ENCODE assay signal across 9 cellular contexts in the genomic region with DNA sequence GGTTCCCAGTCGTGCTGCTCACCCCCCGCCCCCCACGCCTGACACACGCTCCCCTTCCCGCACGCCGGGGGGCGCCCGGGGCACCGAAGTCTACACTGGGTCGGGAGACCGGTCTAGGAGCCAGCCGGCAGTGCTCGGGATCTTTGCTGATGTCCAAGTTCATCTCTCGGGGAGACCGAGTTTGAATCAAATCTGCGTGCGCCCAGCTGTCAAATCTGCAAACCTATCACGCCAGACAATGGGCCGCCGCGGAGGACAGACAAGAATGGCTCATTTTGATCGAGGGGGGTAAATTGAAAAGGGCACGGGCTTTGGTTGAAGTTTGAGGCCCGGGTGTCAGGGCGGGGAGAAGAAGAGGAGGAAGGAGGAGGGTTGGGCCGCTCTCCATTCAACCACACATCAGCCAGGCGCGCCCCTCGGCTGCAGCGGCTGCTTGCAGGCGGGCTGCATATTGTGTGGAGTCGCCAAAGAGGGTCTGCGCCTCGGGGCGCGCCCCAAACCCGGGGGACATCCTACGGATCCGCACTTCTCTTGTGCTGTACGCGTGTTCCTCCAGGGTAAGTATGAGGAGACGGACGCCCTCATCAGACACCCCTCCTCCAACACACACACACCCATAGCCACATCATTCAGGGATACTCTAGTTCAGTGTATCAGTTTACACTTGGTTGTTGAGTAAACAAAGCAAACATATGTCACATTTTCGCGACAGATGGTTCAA. TPM values are rescaled to one million over a fixed set of nuclear protein-coding genes. Genes with fewer than 3 reads are reported as not detected.
DNase-seq lines count a peak whose midpoint lies in the region; ATAC-seq and TF ChIP-seq lines count a peak whose summit lies in the region.
"Had no signal": no experiment of that assay in that cellular context is flagged by ENCODE, and none has a peak within 500 bp of the region (broad histone marks: within the 10 kb centered on the region; RNA-seq: fewer than 3 reads in every experiment).

No MANE protein-coding gene starts in this region.

- TF ChIP-seq EP300 in sigmoid colon (IDR thresholded peaks at IDR 0.05), result no peak

- TF ChIP-seq CTCF in heart right ventricle (IDR thresholded peaks at IDR 0.05) (no peak), sigmoid colon (IDR thresholded peaks at IDR 0.05) (no peak)

- H3K4me3 ChIP-seq in heart right ventricle (peak overlapping the region; percentile 14 to 60 (median 50)), sigmoid colon (peak overlapping the region; percentile 53 to 66 (median 57))

- H3K36me3 ChIP-seq in heart right ventricle, result no peaks in the 10 kb centered on the region
- H3K36me3 ChIP-seq in sigmoid colon, result no peaks in the 10 kb centered on the region

- H3K27ac ChIP-seq in heart right ventricle, result peak overlapping the region in 1 of 10 donors; percentile 7
- H3K27ac ChIP-seq in sigmoid colon, result peak overlapping the region; percentile 75 to 80 (median 76)
- H3K27ac ChIP-seq: VCaP had no signal

- intact Hi-C loops in heart right ventricle (cut with DNase I) (loop anchor here in 3 of 10 donors (5.0 to 10.0 kb wide), 2 partner anchors 330 to 442 kb away; no protein-coding TSS in a partner anchor), sigmoid colon (cut with DNase I) (loop anchor here (5.0 kb wide), 2 partner anchors 202 to 327 kb away; no protein-coding TSS in a partner anchor)

- H3K27me3 ChIP-seq in heart right ventricle (peaks cover 0 to 84% (median 75%) of the 10 kb centered on the region in 7 donors), sigmoid colon (peaks cover 19 to 69% (median 36%) of the 10 kb centered on the region in 3 donors)

- H3K4me1 ChIP-seq in heart right ventricle (peaks cover 0 to 41% (median 18%) of the 10 kb centered on the region in 9 donors), sigmoid colon (peaks cover 0 to 48% (median 38%) of the 10 kb centered on the region in 4 donors)

- DNase-seq in ELR (ENCODE audit: low read depth) (peak; percentile 50), NCI-H524 treated with DMSO at 0.1 percent for 48 hours (lab: John Stamatoyannopoulos, UW) (peak; percentile 50), heart right ventricle (peak in 1 of 2 donors; percentile 15), sigmoid colon (no peak), activated gamma-delta T cell (lab: John Stamatoyannopoulos, UW) (no peak), H4 (ENCODE audit: low spot score) (no peak), HUDEP-2 (lab: John Stamatoyannopoulos, UW; ENCODE audit: unreplicated experiment in 76 of 76) (no peak)

- TF ChIP-seq POLR2A in sigmoid colon (IDR thresholded peaks at IDR 0.05), result no peak

- H3K9me3 ChIP-seq in heart right ventricle, result no peaks in the 10 kb centered on the region
- no peaks in the 10 kb centered on the region for H3K9me3 ChIP-seq in sigmoid colon

- 1% methylated on average over 46 of the region's 46 CpGs for WGBS in heart right ventricle, 2 donors
- 2 to 7% methylated on average over 46 of the region's 46 CpGs for WGBS in sigmoid colon, 2 donors

- peak in 3 of 8 donors; percentile 30 to 49 (median 41) for ATAC-seq in heart right ventricle
- no peak for ATAC-seq in GM19035 (IDR thresholded peaks at IDR 0.05; ENCODE audit: unreplicated experiment)

RNA-seq across cellular contexts. Expression of gene GFRA1, which starts 1.3 kb away (rescaled TPM):
- total RNA-seq in heart right ventricle (1 to 10 TPM in 6 of 10 donors, under 1 TPM in 4; 0.38 to 9.3 (median 2.1) TPM), sigmoid colon (100 to 1,000 TPM in 1 of 4 donors, 10 to 100 TPM in 3; 38.9 to 115 (median 69.1) TPM)
- polyA plus RNA-seq in heart right ventricle (1 to 10 TPM; 1.3 to 1.6 TPM), sigmoid colon (1 to 10 TPM in 2 of 3 donors, under 1 TPM in 1; under 0.01 to 6.3 (median 1.8) TPM)
- 1.7 and 2.6 TPM in 2 replicates for total RNA-seq in H4 (2014; rRNA removed; shearing (Covaris generic))

RNA-seq across cellular contexts. Expression of gene CCDC172, which starts 49.9 kb away (rescaled TPM):
- total RNA-seq in heart right ventricle (not detected), sigmoid colon (not detected)
- polyA plus RNA-seq in heart right ventricle (not detected), sigmoid colon (not detected)
- total RNA-seq in H4 (2014; rRNA removed; shearing (Covaris generic)), result 0.06 and 0.41 TPM in 2 replicates

Comparison
In these comparisons a context has a peak if more than half of its experiments do, and no peak if none do; other contexts are left out.
1. DNase-seq: peak in ELR (single experiment) and NCI-H524 treated with DMSO at 0.1 percent for 48 hours (single experiment); none in sigmoid colon (single experiment), activated gamma-delta T cell (single experiment), H4 (single experiment) and HUDEP-2 (0 of 76).